Comparison of ENCODE assay signal across 27 cellular contexts in genomic region chr19:45347570-45348366, GRCh38. TPM values are rescaled to one million over a fixed set of nuclear protein-coding genes. Genes with fewer than 3 reads are reported as not detected.
"Had no signal": no experiment of that assay in that cellular context is flagged by ENCODE, and none has a peak within 500 bp of the region (broad histone marks: within the 10 kb centered on the region; RNA-seq: fewer than 3 reads in every experiment).

No MANE protein-coding gene starts in this region.

- H3K27ac Mint-ChIP-seq: activated CD8-positive, alpha-beta T cell treated with anti-CD3 and anti-CD28 coated beads, Interleukin-2, amount 10 ng/mL, durations not matched to agents 7 days and 5 days; activated naive CD8-positive, alpha-beta T cell; activated T-helper 17 cell treated with anti-CD3 and anti-CD28 coated beads, Interleukin-2, amount 50 U/mL, for 72 hours; naive thymus-derived CD4-positive, alpha-beta T cell; neural progenitor cell; progenitor cell of endocrine pancreas; type B pancreatic cell had no signal

- H3K4me1 Mint-ChIP-seq: activated T-helper 17 cell treated with anti-CD3 and anti-CD28 coated beads, Interleukin-2, amount 50 U/mL, for 72 hours had no signal

- H3K9me3 ChIP-seq: adrenal gland, ascending aorta, left ventricle myocardium inferior, spleen, testis had no signal

- H3K4me3 ChIP-seq: adrenal gland, ascending aorta, left ventricle myocardium inferior, neural progenitor cell, spleen, testis had no signal

- H3K9ac ChIP-seq: neural progenitor cell had no signal

- H3K4me1 ChIP-seq: adrenal gland, ascending aorta, foreskin keratinocyte, left ventricle myocardium inferior, neural progenitor cell, spleen, testis had no signal

- H2AFZ ChIP-seq: neural progenitor cell had no signal

- H3K36me3 ChIP-seq: neural progenitor cell had no signal

- H3K36me3 Mint-ChIP-seq: activated naive CD8-positive, alpha-beta T cell; naive thymus-derived CD4-positive, alpha-beta T cell had no signal

- H3K4me3 Mint-ChIP-seq: activated CD8-positive, alpha-beta T cell treated with anti-CD3 and anti-CD28 coated beads, Interleukin-2, amount 10 ng/mL, durations not matched to agents 7 days and 5 days; activated naive CD8-positive, alpha-beta T cell; activated T-helper 17 cell treated with anti-CD3 and anti-CD28 coated beads, Interleukin-2, amount 50 U/mL, for 72 hours; naive thymus-derived CD4-positive, alpha-beta T cell; neural progenitor cell; type B pancreatic cell had no signal

- H3K4me2 ChIP-seq: neural progenitor cell had no signal

- H3K27me3 ChIP-seq: brain microvascular endothelial cell, foreskin keratinocyte, testis had no signal

- ATAC-seq: activated CD8-positive, alpha-beta T cell treated with anti-CD3 and anti-CD28 coated beads, Interleukin-2, amount 10 ng/mL, durations not matched to agents 7 days and 5 days; activated T-helper 17 cell treated with anti-CD3 and anti-CD28 coated beads, Interleukin-2, amount 50 U/mL, for 72 hours; foreskin keratinocyte; naive thymus-derived CD4-positive, alpha-beta T cell had no signal

- DNase-seq: activated CD4-positive, alpha-beta T cell treated with anti-CD3 and anti-CD28 coated beads for 1 hour; activated CD4-positive, alpha-beta T cell treated with anti-CD3 and anti-CD28 coated beads, Interleukin-2, amount 50 U/mL, for 1 hour; activated CD8-positive, alpha-beta T cell treated with anti-CD3 and anti-CD28 coated beads, Interleukin-2, amount 10 ng/mL, durations not matched to agents 7 days and 5 days; activated naive CD4-positive, alpha-beta T cell; adrenal gland; brain microvascular endothelial cell; caudate nucleus; dermis blood vessel endothelial cell; effector CD8-positive, alpha-beta T cell; foreskin keratinocyte; kidney glomerular epithelial cell; left ventricle myocardium inferior; naive thymus-derived CD4-positive, alpha-beta T cell; retina; spleen; stimulated activated CD4-positive, alpha-beta T cell treated with anti-CD3 and anti-CD28 coated beads, Interleukin-4, amount 100 ng/mL, for 1 hour; stimulated activated naive CD4-positive, alpha-beta T cell; T-helper 9 cell; testis had no signal

- H3K9me3 Mint-ChIP-seq: activated T-helper 17 cell treated with anti-CD3 and anti-CD28 coated beads, Interleukin-2, amount 50 U/mL, for 72 hours; naive thymus-derived CD4-positive, alpha-beta T cell; neural progenitor cell; type B pancreatic cell had no signal

- H3K27ac ChIP-seq: adrenal gland, ascending aorta, brain microvascular endothelial cell, foreskin keratinocyte, left ventricle myocardium inferior, neural progenitor cell, spleen, testis had no signal

RNA-seq across cellular contexts. Expression of gene KLC3, which starts 7.2 kb away (rescaled TPM):
- total RNA-seq: activated CD8-positive, alpha-beta T cell treated with anti-CD3 and anti-CD28 coated beads, Interleukin-2, amount 10 ng/mL, durations not matched to agents 7 days and 5 days; ascending aorta; left ventricle myocardium inferior; naive thymus-derived CD4-positive, alpha-beta T cell; osteocyte; T-helper 1 cell treated with Interleukin-12 subunit alpha and Interleukin-12 subunit beta and Interleukin-4 antibody, amounts not matched to agents 30 ng/mL and 1 ng/mL, for 36 hours had no signal

RNA-seq across cellular contexts. Expression of gene CKM, which starts 25.1 kb away (rescaled TPM):
- total RNA-seq: activated CD8-positive, alpha-beta T cell treated with anti-CD3 and anti-CD28 coated beads, Interleukin-2, amount 10 ng/mL, durations not matched to agents 7 days and 5 days; activated T-helper 17 cell treated with anti-CD3 and anti-CD28 coated beads, Interleukin-2, amount 50 U/mL, for 72 hours; ascending aorta; dermis blood vessel endothelial cell; foreskin keratinocyte; naive thymus-derived CD4-positive, alpha-beta T cell; osteocyte; progenitor cell of endocrine pancreas; T-helper 1 cell treated with Interleukin-12 subunit alpha and Interleukin-12 subunit beta and Interleukin-4 antibody, amounts not matched to agents 30 ng/mL and 1 ng/mL, for 36 hours had no signal
- polyA plus RNA-seq: foreskin keratinocyte; naive thymus-derived CD4-positive, alpha-beta T cell had no signal
